ENCODE assay signal across 20 cellular contexts in the genomic region with DNA sequence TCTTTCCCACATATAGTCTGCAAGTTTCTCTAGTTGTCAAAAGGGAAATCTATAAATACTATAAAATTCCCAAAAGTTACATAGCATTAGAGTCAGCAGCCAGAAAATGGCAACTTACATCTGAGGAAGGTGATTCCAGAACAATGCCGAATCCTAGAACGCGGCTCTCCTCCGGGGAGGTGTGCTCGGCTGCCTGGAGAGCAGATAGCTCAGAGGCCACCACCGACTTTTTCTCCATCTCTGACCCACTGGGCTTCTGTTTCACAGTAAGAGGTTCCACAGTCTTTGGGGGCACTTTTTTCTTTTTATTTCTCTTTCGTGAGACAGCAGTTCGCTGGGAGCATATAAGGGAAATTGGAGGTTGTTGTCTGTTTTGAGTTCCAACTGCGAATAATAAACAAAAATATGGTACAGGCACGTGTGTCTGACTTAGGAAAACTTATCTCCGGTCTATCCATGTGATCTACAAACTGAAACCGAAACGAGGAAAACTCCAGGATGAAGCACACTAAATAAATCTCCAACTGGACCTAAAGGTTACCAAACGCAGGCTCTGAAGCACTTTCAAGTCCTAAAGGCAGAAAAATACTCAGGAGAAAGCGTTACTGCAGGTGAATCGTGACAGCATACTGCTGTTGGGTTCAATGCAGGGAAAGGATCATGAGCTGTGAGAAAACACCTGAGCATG. TPM values are rescaled to one million over a fixed set of nuclear protein-coding genes. Genes with fewer than 3 reads are reported as not detected.
DNase-seq lines count a peak whose midpoint lies in the region; ATAC-seq and TF ChIP-seq lines count a peak whose summit lies in the region.
"Had no signal": no experiment of that assay in that cellular context is flagged by ENCODE, and none has a peak within 500 bp of the region (broad histone marks: within the 10 kb centered on the region; RNA-seq: fewer than 3 reads in every experiment).

No MANE protein-coding gene starts in this region.

- TF ChIP-seq CTCF in neural progenitor cell (IDR thresholded peaks at IDR 0.05), result no peak

- peaks cover 5% of the 10 kb centered on the region for H3K36me3 Mint-ChIP-seq in neural progenitor cell
- no peaks in the 10 kb centered on the region for H3K36me3 Mint-ChIP-seq in activated naive CD4-positive, alpha-beta T cell treated with anti-CD3 and anti-CD28 coated beads, Interleukin-2, amount 50 U/mL, for 72 hours
- H3K36me3 Mint-ChIP-seq: activated naive CD8-positive, alpha-beta T cell; CD4-positive, CD25-positive, alpha-beta regulatory T cell; immature natural killer cell; natural killer cell; stimulated activated effector memory CD8-positive, alpha-beta T cell treated with anti-CD3 and anti-CD28 coated beads, Interleukin-12 subunit alpha, Interleukin-12 subunit beta, amount 100 ng/mL, for 72 hours had no signal

- H3K79me2 ChIP-seq in neural progenitor cell (ENCODE audit: low read depth), result no peaks in the 10 kb centered on the region
- H3K79me2 ChIP-seq: parathyroid adenoma had no signal

- peaks cover 22% of the 10 kb centered on the region for H3K4me1 ChIP-seq in neural progenitor cell
- H3K4me1 ChIP-seq: sigmoid colon, testis had no signal

- H3K4me3 Mint-ChIP-seq in neural progenitor cell, result no peak overlapping the region
- H3K4me3 Mint-ChIP-seq: activated naive CD8-positive, alpha-beta T cell; CD4-positive, CD25-positive, alpha-beta regulatory T cell; immature natural killer cell; natural killer cell; stimulated activated effector memory CD8-positive, alpha-beta T cell treated with anti-CD3 and anti-CD28 coated beads, Interleukin-12 subunit alpha, Interleukin-12 subunit beta, amount 100 ng/mL, for 72 hours had no signal

- no peaks in the 10 kb centered on the region for H3K27me3 Mint-ChIP-seq in neural progenitor cell (ENCODE audit: insufficient read depth, low read depth)

- no peak overlapping the region for H3K9ac ChIP-seq in neural progenitor cell
- H3K9ac ChIP-seq: parathyroid adenoma had no signal

- H4K20me1 ChIP-seq in neural progenitor cell (ENCODE audit: low read depth), result no peaks in the 10 kb centered on the region

- no peak overlapping the region for H3K4me2 ChIP-seq in neural progenitor cell

- no peaks in the 10 kb centered on the region for H3K36me3 ChIP-seq in neural progenitor cell

- no peak overlapping the region for H3K4me3 ChIP-seq in neural progenitor cell
- H3K4me3 ChIP-seq: lung, sigmoid colon, testis had no signal

- H3K27ac ChIP-seq in neural progenitor cell, result no peak overlapping the region
- H3K27ac ChIP-seq: parathyroid adenoma, testis had no signal

- ATAC-seq in activated naive CD4-positive, alpha-beta T cell treated with anti-CD3 and anti-CD28 coated beads, Interleukin-2, amount 50 U/mL, for 72 hours, result no peak
- ATAC-seq in GM19463 (IDR thresholded peaks at IDR 0.05; ENCODE audit: unreplicated experiment), result no peak
- ATAC-seq: natural killer cell; stimulated activated effector memory CD8-positive, alpha-beta T cell treated with anti-CD3 and anti-CD28 coated beads, Interleukin-12 subunit alpha, Interleukin-12 subunit beta, amount 100 ng/mL, for 72 hours had no signal

- no peaks in the 10 kb centered on the region for H3K9me3 Mint-ChIP-seq in neural progenitor cell
- no peaks in the 10 kb centered on the region for H3K9me3 Mint-ChIP-seq in activated naive CD4-positive, alpha-beta T cell treated with anti-CD3 and anti-CD28 coated beads, Interleukin-2, amount 50 U/mL, for 72 hours
- H3K9me3 Mint-ChIP-seq: immature natural killer cell; natural killer cell; stimulated activated effector memory CD8-positive, alpha-beta T cell treated with anti-CD3 and anti-CD28 coated beads, Interleukin-12 subunit alpha, Interleukin-12 subunit beta, amount 100 ng/mL, for 72 hours had no signal

- peaks cover 18% of the 10 kb centered on the region for H3F3A ChIP-seq in neural progenitor cell (ENCODE audit: low read depth)

- H3K9me3 ChIP-seq in neural progenitor cell (ENCODE audit: low read depth), result no peaks in the 10 kb centered on the region
- H3K9me3 ChIP-seq: sigmoid colon, testis had no signal

- H2AFZ ChIP-seq in neural progenitor cell (replicated peaks), result no peak overlapping the region
- H2AFZ ChIP-seq: parathyroid adenoma had no signal

- DNase-seq in Daoy (ENCODE audit: low read depth) (peak; percentile 30), OCI-M1 (lab: John Stamatoyannopoulos, UW) (peak; percentile 69), fibroblast of peridontal ligament (ENCODE audit: extremely low read depth) (peak; percentile 6), neural progenitor cell (ENCODE audit: low spot score) (no peak), NCI-H1417 treated with DMSO at 0.1 percent for 48 hours (lab: John Stamatoyannopoulos, UW) (no peak), DMS114 treated with DMSO at 0.1 percent for 48 hours (lab: John Stamatoyannopoulos, UW; ENCODE audit: unreplicated experiment) (no peak)
- DNase-seq in activated naive CD4-positive, alpha-beta T cell treated with anti-CD3 and anti-CD28 coated beads, Interleukin-2, amount 50 U/mL, for 72 hours (ENCODE audit: low spot score in 2 of 2), result no peak
- DNase-seq: CD4-positive, CD25-positive, alpha-beta regulatory T cell; DMS53; immature natural killer cell; natural killer cell; NCI-H187 treated with DMSO at 0.1 percent for 48 hours; NCI-H226; sigmoid colon; testis had no signal

- peak overlapping the region; percentile 72 for H3K27ac Mint-ChIP-seq in neural progenitor cell
- H3K27ac Mint-ChIP-seq in activated naive CD4-positive, alpha-beta T cell treated with anti-CD3 and anti-CD28 coated beads, Interleukin-2, amount 50 U/mL, for 72 hours, result no peak overlapping the region
- H3K27ac Mint-ChIP-seq: activated naive CD8-positive, alpha-beta T cell; CD4-positive, CD25-positive, alpha-beta regulatory T cell; immature natural killer cell; natural killer cell; stimulated activated effector memory CD8-positive, alpha-beta T cell treated with anti-CD3 and anti-CD28 coated beads, Interleukin-12 subunit alpha, Interleukin-12 subunit beta, amount 100 ng/mL, for 72 hours had no signal

- H3K4me1 Mint-ChIP-seq in neural progenitor cell, result peaks cover 35% of the 10 kb centered on the region
- H3K4me1 Mint-ChIP-seq: CD4-positive, CD25-positive, alpha-beta regulatory T cell; immature natural killer cell; natural killer cell; stimulated activated effector memory CD8-positive, alpha-beta T cell treated with anti-CD3 and anti-CD28 coated beads, Interleukin-12 subunit alpha, Interleukin-12 subunit beta, amount 100 ng/mL, for 72 hours had no signal

- no peaks in the 10 kb centered on the region for H3K27me3 ChIP-seq in neural progenitor cell
- H3K27me3 ChIP-seq: sigmoid colon, testis had no signal

RNA-seq across cellular contexts. Expression of a gene that starts 36.2 kb away (rescaled TPM):
- total RNA-seq in Daoy (2014; rRNA removed; shearing (Covaris generic)), result 8.0 and 9.9 TPM in 2 replicates
- 7.5 and 9.1 TPM in 2 replicates for total RNA-seq in neural progenitor cell (ENCODE audit: low replicate concordance)
- total RNA-seq in activated naive CD4-positive, alpha-beta T cell treated with anti-CD3 and anti-CD28 coated beads, Interleukin-2, amount 50 U/mL, for 72 hours, result not detected

Comparison
In these comparisons a context has a peak if more than half of its experiments do, and no peak if none do; other contexts are left out.
1. DNase-seq: peak in Daoy (single experiment), OCI-M1 (single experiment) and fibroblast of peridontal ligament (single experiment); none in neural progenitor cell (single experiment), NCI-H1417 treated with DMSO at 0.1 percent for 48 hours (single experiment), DMS114 treated with DMSO at 0.1 percent for 48 hours (single experiment) and activated naive CD4-positive, alpha-beta T cell treated with anti-CD3 and anti-CD28 coated beads, Interleukin-2, amount 50 U/mL, for 72 hours (0 of 2).